ENCODE assay signal across 1 cellular context in the genomic region with DNA sequence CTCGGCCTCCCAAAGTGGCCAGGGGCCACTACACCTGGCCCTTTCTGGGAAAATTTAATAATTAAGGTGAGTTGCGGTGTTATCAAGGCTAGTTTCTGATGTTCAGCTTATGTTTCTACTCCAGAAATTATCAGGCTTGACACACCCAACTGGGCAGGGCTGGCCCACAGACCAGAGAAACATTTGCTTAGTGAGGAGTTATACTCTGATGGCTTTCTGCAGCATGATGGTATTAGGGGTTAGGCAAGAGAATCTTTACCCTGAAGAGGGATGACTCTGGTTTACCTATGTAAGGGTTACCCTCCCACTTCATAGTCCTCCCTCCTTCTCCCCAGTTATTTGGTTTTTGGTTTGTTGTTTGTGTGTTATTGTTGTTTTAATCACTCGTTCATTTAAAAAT.
TF ChIP-seq lines count a peak whose summit lies in the region.

No MANE protein-coding gene starts in this region.

TF ChIP-seq in HepG2, 621 proteins besides CTCF, POLR2A, EP300 and RAD21 (continued from another document and continues in another):
- TF ChIP-seq, protein P1, sequence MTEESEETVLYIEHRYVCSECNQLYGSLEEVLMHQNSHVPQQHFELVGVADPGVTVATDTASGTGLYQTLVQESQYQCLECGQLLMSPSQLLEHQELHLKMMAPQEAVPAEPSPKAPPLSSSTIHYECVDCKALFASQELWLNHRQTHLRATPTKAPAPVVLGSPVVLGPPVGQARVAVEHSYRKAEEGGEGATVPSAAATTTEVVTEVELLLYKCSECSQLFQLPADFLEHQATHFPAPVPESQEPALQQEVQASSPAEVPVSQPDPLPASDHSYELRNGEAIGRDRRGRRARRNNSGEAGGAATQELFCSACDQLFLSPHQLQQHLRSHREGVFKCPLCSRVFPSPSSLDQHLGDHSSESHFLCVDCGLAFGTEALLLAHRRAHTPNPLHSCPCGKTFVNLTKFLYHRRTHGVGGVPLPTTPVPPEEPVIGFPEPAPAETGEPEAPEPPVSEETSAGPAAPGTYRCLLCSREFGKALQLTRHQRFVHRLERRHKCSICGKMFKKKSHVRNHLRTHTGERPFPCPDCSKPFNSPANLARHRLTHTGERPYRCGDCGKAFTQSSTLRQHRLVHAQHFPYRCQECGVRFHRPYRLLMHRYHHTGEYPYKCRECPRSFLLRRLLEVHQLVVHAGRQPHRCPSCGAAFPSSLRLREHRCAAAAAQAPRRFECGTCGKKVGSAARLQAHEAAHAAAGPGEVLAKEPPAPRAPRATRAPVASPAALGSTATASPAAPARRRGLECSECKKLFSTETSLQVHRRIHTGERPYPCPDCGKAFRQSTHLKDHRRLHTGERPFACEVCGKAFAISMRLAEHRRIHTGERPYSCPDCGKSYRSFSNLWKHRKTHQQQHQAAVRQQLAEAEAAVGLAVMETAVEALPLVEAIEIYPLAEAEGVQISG (CRISPR knock-in tag; IDR thresholded peaks at IDR 0.05), result no peak
- TF ChIP-seq SAP130 (CRISPR knock-in tag; IDR thresholded peaks at IDR 0.05; ENCODE audit: low read depth), result no peak
- TF ChIP-seq ZNF124 (CRISPR knock-in tag; IDR thresholded peaks at IDR 0.05), result no peak
- TF ChIP-seq, protein P2, sequence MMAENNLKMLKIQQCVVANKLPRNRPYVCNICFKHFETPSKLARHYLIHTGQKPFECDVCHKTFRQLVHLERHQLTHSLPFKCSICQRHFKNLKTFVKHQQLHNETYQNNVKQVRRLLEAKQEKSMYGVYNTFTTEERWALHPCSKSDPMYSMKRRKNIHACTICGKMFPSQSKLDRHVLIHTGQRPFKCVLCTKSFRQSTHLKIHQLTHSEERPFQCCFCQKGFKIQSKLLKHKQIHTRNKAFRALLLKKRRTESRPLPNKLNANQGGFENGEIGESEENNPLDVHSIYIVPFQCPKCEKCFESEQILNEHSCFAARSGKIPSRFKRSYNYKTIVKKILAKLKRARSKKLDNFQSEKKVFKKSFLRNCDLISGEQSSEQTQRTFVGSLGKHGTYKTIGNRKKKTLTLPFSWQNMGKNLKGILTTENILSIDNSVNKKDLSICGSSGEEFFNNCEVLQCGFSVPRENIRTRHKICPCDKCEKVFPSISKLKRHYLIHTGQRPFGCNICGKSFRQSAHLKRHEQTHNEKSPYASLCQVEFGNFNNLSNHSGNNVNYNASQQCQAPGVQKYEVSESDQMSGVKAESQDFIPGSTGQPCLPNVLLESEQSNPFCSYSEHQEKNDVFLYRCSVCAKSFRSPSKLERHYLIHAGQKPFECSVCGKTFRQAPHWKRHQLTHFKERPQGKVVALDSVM (CRISPR knock-in tag; IDR thresholded peaks at IDR 0.05), result peak; percentile 7; the same call in 1 of the 2 replicates
- TF ChIP-seq ZFP90 (CRISPR knock-in tag; IDR thresholded peaks at IDR 0.05; ENCODE audit: borderline replicate concordance), result peak; percentile 73; the same call in 1 of the 2 replicates
- TF ChIP-seq, protein P3, sequence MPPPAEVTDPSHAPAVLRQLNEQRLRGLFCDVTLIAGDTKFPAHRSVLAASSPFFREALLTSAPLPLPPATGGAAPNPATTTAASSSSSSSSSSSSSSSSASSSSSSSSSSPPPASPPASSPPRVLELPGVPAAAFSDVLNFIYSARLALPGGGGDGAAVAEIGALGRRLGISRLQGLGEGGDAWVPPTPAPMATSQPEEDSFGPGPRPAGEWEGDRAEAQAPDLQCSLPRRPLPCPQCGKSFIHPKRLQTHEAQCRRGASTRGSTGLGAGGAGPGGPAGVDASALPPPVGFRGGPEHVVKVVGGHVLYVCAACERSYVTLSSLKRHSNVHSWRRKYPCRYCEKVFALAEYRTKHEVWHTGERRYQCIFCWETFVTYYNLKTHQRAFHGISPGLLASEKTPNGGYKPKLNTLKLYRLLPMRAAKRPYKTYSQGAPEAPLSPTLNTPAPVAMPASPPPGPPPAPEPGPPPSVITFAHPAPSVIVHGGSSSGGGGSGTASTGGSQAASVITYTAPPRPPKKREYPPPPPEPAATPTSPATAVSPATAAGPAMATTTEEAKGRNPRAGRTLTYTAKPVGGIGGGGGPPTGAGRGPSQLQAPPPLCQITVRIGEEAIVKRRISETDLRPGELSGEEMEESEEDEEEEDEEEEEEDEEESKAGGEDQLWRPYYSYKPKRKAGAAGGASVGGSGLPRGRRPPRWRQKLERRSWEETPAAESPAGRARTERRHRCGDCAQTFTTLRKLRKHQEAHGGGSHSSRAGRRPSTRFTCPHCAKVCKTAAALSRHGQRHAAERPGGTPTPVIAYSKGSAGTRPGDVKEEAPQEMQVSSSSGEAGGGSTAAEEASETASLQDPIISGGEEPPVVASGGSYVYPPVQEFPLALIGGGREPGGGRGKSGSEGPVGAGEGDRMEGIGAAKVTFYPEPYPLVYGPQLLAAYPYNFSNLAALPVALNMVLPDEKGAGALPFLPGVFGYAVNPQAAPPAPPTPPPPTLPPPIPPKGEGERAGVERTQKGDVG (CRISPR knock-in tag; IDR thresholded peaks at IDR 0.05; ENCODE audit: borderline replicate concordance), result no peak
- no peak for TF ChIP-seq MED8 (CRISPR knock-in tag; IDR thresholded peaks at IDR 0.05; ENCODE audit: insufficient replicate concordance)
- TF ChIP-seq, protein P4, sequence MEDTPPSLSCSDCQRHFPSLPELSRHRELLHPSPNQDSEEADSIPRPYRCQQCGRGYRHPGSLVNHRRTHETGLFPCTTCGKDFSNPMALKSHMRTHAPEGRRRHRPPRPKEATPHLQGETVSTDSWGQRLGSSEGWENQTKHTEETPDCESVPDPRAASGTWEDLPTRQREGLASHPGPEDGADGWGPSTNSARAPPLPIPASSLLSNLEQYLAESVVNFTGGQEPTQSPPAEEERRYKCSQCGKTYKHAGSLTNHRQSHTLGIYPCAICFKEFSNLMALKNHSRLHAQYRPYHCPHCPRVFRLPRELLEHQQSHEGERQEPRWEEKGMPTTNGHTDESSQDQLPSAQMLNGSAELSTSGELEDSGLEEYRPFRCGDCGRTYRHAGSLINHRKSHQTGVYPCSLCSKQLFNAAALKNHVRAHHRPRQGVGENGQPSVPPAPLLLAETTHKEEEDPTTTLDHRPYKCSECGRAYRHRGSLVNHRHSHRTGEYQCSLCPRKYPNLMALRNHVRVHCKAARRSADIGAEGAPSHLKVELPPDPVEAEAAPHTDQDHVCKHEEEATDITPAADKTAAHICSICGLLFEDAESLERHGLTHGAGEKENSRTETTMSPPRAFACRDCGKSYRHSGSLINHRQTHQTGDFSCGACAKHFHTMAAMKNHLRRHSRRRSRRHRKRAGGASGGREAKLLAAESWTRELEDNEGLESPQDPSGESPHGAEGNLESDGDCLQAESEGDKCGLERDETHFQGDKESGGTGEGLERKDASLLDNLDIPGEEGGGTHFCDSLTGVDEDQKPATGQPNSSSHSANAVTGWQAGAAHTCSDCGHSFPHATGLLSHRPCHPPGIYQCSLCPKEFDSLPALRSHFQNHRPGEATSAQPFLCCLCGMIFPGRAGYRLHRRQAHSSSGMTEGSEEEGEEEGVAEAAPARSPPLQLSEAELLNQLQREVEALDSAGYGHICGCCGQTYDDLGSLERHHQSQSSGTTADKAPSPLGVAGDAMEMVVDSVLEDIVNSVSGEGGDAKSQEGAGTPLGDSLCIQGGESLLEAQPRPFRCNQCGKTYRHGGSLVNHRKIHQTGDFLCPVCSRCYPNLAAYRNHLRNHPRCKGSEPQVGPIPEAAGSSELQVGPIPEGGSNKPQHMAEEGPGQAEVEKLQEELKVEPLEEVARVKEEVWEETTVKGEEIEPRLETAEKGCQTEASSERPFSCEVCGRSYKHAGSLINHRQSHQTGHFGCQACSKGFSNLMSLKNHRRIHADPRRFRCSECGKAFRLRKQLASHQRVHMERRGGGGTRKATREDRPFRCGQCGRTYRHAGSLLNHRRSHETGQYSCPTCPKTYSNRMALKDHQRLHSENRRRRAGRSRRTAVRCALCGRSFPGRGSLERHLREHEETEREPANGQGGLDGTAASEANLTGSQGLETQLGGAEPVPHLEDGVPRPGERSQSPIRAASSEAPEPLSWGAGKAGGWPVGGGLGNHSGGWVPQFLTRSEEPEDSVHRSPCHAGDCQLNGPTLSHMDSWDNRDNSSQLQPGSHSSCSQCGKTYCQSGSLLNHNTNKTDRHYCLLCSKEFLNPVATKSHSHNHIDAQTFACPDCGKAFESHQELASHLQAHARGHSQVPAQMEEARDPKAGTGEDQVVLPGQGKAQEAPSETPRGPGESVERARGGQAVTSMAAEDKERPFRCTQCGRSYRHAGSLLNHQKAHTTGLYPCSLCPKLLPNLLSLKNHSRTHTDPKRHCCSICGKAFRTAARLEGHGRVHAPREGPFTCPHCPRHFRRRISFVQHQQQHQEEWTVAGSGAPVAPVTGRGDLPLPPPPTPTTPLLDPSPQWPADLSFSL (CRISPR knock-in tag; IDR thresholded peaks at IDR 0.05), result no peak
- TF ChIP-seq ZMYM3 (CRISPR knock-in tag; IDR thresholded peaks at IDR 0.05), result 0 out of 2 replicates have a peak, but pooled peaks have one; percentile 12
- TF ChIP-seq, protein P5, sequence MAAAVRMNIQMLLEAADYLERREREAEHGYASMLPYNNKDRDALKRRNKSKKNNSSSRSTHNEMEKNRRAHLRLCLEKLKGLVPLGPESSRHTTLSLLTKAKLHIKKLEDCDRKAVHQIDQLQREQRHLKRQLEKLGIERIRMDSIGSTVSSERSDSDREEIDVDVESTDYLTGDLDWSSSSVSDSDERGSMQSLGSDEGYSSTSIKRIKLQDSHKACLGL (CRISPR knock-in tag; IDR thresholded peaks at IDR 0.05), result no peak
- TF ChIP-seq, protein P6, sequence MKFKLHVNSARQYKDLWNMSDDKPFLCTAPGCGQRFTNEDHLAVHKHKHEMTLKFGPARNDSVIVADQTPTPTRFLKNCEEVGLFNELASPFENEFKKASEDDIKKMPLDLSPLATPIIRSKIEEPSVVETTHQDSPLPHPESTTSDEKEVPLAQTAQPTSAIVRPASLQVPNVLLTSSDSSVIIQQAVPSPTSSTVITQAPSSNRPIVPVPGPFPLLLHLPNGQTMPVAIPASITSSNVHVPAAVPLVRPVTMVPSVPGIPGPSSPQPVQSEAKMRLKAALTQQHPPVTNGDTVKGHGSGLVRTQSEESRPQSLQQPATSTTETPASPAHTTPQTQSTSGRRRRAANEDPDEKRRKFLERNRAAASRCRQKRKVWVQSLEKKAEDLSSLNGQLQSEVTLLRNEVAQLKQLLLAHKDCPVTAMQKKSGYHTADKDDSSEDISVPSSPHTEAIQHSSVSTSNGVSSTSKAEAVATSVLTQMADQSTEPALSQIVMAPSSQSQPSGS (CRISPR knock-in tag; IDR thresholded peaks at IDR 0.05), result peak; percentile 57; the same call in 1 of the 2 replicates
- TF ChIP-seq, protein P7, sequence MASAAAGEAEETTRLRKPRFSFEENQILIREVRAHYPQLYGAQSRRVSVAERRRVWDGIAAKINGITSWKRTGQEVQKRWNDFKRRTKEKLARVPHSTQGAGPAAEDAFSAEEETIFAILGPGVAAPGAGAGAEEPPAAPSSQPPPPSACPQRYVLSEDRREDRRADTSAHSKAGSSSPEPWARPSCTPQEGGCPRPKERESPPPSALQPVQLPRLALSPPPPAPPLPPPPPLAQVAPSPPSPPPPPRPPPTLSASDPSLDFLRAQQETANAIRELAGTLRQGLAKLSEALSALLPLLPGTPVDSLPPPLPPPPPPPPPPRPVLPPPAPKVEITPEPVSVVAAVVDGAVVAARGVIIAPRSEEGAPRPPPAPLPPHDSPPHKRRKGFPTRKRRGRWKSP (CRISPR knock-in tag; IDR thresholded peaks at IDR 0.05), result no peak
- TF ChIP-seq, protein P8, sequence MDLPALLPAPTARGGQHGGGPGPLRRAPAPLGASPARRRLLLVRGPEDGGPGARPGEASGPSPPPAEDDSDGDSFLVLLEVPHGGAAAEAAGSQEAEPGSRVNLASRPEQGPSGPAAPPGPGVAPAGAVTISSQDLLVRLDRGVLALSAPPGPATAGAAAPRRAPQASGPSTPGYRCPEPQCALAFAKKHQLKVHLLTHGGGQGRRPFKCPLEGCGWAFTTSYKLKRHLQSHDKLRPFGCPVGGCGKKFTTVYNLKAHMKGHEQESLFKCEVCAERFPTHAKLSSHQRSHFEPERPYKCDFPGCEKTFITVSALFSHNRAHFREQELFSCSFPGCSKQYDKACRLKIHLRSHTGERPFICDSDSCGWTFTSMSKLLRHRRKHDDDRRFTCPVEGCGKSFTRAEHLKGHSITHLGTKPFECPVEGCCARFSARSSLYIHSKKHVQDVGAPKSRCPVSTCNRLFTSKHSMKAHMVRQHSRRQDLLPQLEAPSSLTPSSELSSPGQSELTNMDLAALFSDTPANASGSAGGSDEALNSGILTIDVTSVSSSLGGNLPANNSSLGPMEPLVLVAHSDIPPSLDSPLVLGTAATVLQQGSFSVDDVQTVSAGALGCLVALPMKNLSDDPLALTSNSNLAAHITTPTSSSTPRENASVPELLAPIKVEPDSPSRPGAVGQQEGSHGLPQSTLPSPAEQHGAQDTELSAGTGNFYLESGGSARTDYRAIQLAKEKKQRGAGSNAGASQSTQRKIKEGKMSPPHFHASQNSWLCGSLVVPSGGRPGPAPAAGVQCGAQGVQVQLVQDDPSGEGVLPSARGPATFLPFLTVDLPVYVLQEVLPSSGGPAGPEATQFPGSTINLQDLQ (CRISPR knock-in tag; IDR thresholded peaks at IDR 0.05), result no peak
- TF ChIP-seq, protein P9, sequence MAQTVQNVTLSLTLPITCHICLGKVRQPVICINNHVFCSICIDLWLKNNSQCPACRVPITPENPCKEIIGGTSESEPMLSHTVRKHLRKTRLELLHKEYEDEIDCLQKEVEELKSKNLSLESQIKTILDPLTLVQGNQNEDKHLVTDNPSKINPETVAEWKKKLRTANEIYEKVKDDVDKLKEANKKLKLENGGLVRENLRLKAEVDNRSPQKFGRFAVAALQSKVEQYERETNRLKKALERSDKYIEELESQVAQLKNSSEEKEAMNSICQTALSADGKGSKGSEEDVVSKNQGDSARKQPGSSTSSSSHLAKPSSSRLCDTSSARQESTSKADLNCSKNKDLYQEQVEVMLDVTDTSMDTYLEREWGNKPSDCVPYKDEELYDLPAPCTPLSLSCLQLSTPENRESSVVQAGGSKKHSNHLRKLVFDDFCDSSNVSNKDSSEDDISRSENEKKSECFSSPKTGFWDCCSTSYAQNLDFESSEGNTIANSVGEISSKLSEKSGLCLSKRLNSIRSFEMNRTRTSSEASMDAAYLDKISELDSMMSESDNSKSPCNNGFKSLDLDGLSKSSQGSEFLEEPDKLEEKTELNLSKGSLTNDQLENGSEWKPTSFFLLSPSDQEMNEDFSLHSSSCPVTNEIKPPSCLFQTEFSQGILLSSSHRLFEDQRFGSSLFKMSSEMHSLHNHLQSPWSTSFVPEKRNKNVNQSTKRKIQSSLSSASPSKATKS (CRISPR knock-in tag; IDR thresholded peaks at IDR 0.05), result no peak
- TF ChIP-seq ZNF17 (CRISPR knock-in tag; IDR thresholded peaks at IDR 0.05), result no peak
- TF ChIP-seq, protein P10, sequence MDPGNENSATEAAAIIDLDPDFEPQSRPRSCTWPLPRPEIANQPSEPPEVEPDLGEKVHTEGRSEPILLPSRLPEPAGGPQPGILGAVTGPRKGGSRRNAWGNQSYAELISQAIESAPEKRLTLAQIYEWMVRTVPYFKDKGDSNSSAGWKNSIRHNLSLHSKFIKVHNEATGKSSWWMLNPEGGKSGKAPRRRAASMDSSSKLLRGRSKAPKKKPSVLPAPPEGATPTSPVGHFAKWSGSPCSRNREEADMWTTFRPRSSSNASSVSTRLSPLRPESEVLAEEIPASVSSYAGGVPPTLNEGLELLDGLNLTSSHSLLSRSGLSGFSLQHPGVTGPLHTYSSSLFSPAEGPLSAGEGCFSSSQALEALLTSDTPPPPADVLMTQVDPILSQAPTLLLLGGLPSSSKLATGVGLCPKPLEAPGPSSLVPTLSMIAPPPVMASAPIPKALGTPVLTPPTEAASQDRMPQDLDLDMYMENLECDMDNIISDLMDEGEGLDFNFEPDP (CRISPR knock-in tag; conservative IDR thresholded peaks at IDR 0.05), result no peak
- TF ChIP-seq XRCC5 (optimal IDR thresholded peaks at IDR 0.05; ENCODE audit: low read length), result no peak
- TF ChIP-seq GPN1 (CRISPR knock-in tag; IDR thresholded peaks at IDR 0.05; ENCODE audit: borderline replicate concordance), result no peak
- TF ChIP-seq ZNF446 (CRISPR knock-in tag; IDR thresholded peaks at IDR 0.05), result no peak
- TF ChIP-seq ZNF616 (CRISPR knock-in tag; IDR thresholded peaks at IDR 0.05; ENCODE audit: low read depth), result no peak
